Comparison of ENCODE assay signal across 8 cellular contexts in genomic region chr2:102240640-102241370, GRCh38. TPM values are rescaled to one million over a fixed set of nuclear protein-coding genes. Genes with fewer than 3 reads are reported as not detected.
DNase-seq lines count a peak whose midpoint lies in the region; ATAC-seq and TF ChIP-seq lines count a peak whose summit lies in the region.

No MANE protein-coding gene starts in this region.

- no peaks in the 10 kb centered on the region for H3K36me3 ChIP-seq in SU-DHL-6 (ENCODE audit: low read length)
- H3K36me3 ChIP-seq in prostate gland, result no peaks in the 10 kb centered on the region

- no peak overlapping the region for H3K4me2 ChIP-seq in SU-DHL-6 (ENCODE audit: low read depth, low read length, poor library complexity, severe bottlenecking)

- H3K4me1 Mint-ChIP-seq in activated naive CD8-positive, alpha-beta T cell treated with anti-CD3 and anti-CD28 coated beads, Interleukin-2, amount 10 ng/mL, durations not matched to agents 7 days and 5 days, result peaks cover 25% of the 10 kb centered on the region

- POLR2A ChIA-PET in activated naive CD8-positive, alpha-beta T cell treated with anti-CD3 and anti-CD28 coated beads, Interleukin-2, amount 10 ng/mL, durations not matched to agents 7 days and 5 days (lab: Charles Lee), result interaction anchor here (1.2 to 1.3 kb wide), 3 partner anchors 115 to 235 kb away, joined by 3 to 6 read pairs (median 3); partner anchors contain the start of gene IL18R1

- H3K9me3 ChIP-seq in SU-DHL-6 (ENCODE audit: insufficient read depth, low read length) (no peaks in the 10 kb centered on the region), prostate gland (no peaks in the 10 kb centered on the region)

- intact Hi-C loops in cardiac septum (cut with DNase I), result loop anchor here (2.0 to 10.0 kb wide), 4 partner anchors 74 to 366 kb away; partner anchors contain the start of gene IL18R1
- intact Hi-C loops in prostate gland (cut with DNase I), result loop anchor here (2.0 to 10.0 kb wide), 3 partner anchors 56 to 359 kb away; partner anchors contain the start of gene IL1RL2

- H3K9me3 Mint-ChIP-seq in activated naive CD8-positive, alpha-beta T cell treated with anti-CD3 and anti-CD28 coated beads, Interleukin-2, amount 10 ng/mL, durations not matched to agents 7 days and 5 days, result no peaks in the 10 kb centered on the region

- no peaks in the 10 kb centered on the region for H3K9me2 ChIP-seq in SU-DHL-6 (replicated peaks; ENCODE audit: insufficient read depth, low read length)

- no peak overlapping the region for H3K4me3 ChIP-seq in HFF-Myc (replicated peaks; ENCODE audit: low read depth, low read length)
- no peak overlapping the region for H3K4me3 ChIP-seq in SU-DHL-6 (ENCODE audit: insufficient read depth, low read length, poor library complexity, severe bottlenecking)
- no peak overlapping the region for H3K4me3 ChIP-seq in prostate gland

- no peak overlapping the region for H3K9ac ChIP-seq in SU-DHL-6 (ENCODE audit: low read length)

- H3K27me3 ChIP-seq in SU-DHL-6 (ENCODE audit: low read length), result no peaks in the 10 kb centered on the region
- H3K27me3 ChIP-seq in prostate gland (replicated peaks; ENCODE audit: insufficient read depth), result no peaks in the 10 kb centered on the region

- peaks cover 2% of the 10 kb centered on the region for H3K36me3 Mint-ChIP-seq in activated naive CD8-positive, alpha-beta T cell treated with anti-CD3 and anti-CD28 coated beads, Interleukin-2, amount 10 ng/mL, durations not matched to agents 7 days and 5 days

- H3K27ac ChIP-seq in SU-DHL-6 (ENCODE audit: low read depth, low read length), result no peak overlapping the region
- peak overlapping the region; percentile 52 to 64 for H3K27ac ChIP-seq in prostate gland

- DNase-seq in GM10266 (ENCODE audit: extremely low spot score) (peak; percentile 87), HFF-Myc (ENCODE audit: extremely low read depth, low read depth) (peak; percentile 75), MV-4-11 (lab: John Stamatoyannopoulos, UW) (peak; percentile 97), cardiac septum (ENCODE audit: low spot score) (peak; percentile 97), prostate gland (ENCODE audit: low spot score) (peak; percentile 93), ureter (ENCODE audit: low spot score) (peak; percentile 93)
- peak; percentile 90 for DNase-seq in activated naive CD8-positive, alpha-beta T cell treated with anti-CD3 and anti-CD28 coated beads, Interleukin-2, amount 10 ng/mL, durations not matched to agents 7 days and 5 days

- H3K4me3 Mint-ChIP-seq in activated naive CD8-positive, alpha-beta T cell treated with anti-CD3 and anti-CD28 coated beads, Interleukin-2, amount 10 ng/mL, durations not matched to agents 7 days and 5 days, result peak overlapping the region; percentile 59

- no peaks in the 10 kb centered on the region for H3K79me2 ChIP-seq in SU-DHL-6 (ENCODE audit: insufficient read depth, low read length)

- H4K20me1 ChIP-seq in SU-DHL-6 (ENCODE audit: low read depth, low read length), result no peaks in the 10 kb centered on the region

- H3K27ac Mint-ChIP-seq in activated naive CD8-positive, alpha-beta T cell treated with anti-CD3 and anti-CD28 coated beads, Interleukin-2, amount 10 ng/mL, durations not matched to agents 7 days and 5 days, result peak overlapping the region; percentile 68

- no peak for TF ChIP-seq POLR2A in prostate gland (IDR thresholded peaks at IDR 0.05)

- no peaks in the 10 kb centered on the region for H3K4me1 ChIP-seq in prostate gland (replicated peaks)

- H3F3A ChIP-seq in SU-DHL-6 (ENCODE audit: insufficient read depth), result no peaks in the 10 kb centered on the region

- peak; percentile 96 for ATAC-seq in activated naive CD8-positive, alpha-beta T cell treated with anti-CD3 and anti-CD28 coated beads, Interleukin-2, amount 10 ng/mL, durations not matched to agents 7 days and 5 days (ENCODE audit: low read depth)

- no peak overlapping the region for H2AFZ ChIP-seq in SU-DHL-6 (ENCODE audit: low read depth, low read length, severe bottlenecking)

- WGBS in prostate gland, result 18% methylated on average over 22 of the region's 22 CpGs

- TF ChIP-seq CTCF in GM10266 (IDR thresholded peaks at IDR 0.05; ENCODE audit: control insufficient read depth, insufficient read depth, low read depth, missing control alignments), result peak; percentile 99
- peak; percentile 98 for TF ChIP-seq CTCF in HFF-Myc (IDR thresholded peaks at IDR 0.05; ENCODE audit: low read depth, low read length, missing control alignments)
- TF ChIP-seq CTCF in SU-DHL-6 (IDR thresholded peaks at IDR 0.05; ENCODE audit: insufficient read depth, low read length, poor library complexity, severe bottlenecking), result peak; percentile 74
- peak; percentile 93 to 99 (median 98) for TF ChIP-seq CTCF in prostate gland (IDR thresholded peaks at IDR 0.05)

- H3K27me3 Mint-ChIP-seq in activated naive CD8-positive, alpha-beta T cell treated with anti-CD3 and anti-CD28 coated beads, Interleukin-2, amount 10 ng/mL, durations not matched to agents 7 days and 5 days, result peaks cover 2% of the 10 kb centered on the region

RNA-seq across cellular contexts. Expression of gene IL1RL2, which starts 54.0 kb away (rescaled TPM):
- not detected for total RNA-seq in activated naive CD8-positive, alpha-beta T cell treated with anti-CD3 and anti-CD28 coated beads, Interleukin-2, amount 10 ng/mL, durations not matched to agents 7 days and 5 days
- total RNA-seq in cardiac septum (0.35 TPM), prostate gland (1 to 10 TPM; 1.4 to 3.8 TPM), ureter (5.2 TPM)
